Comparison of ENCODE assay signal across 9 cellular contexts in the genomic region with DNA sequence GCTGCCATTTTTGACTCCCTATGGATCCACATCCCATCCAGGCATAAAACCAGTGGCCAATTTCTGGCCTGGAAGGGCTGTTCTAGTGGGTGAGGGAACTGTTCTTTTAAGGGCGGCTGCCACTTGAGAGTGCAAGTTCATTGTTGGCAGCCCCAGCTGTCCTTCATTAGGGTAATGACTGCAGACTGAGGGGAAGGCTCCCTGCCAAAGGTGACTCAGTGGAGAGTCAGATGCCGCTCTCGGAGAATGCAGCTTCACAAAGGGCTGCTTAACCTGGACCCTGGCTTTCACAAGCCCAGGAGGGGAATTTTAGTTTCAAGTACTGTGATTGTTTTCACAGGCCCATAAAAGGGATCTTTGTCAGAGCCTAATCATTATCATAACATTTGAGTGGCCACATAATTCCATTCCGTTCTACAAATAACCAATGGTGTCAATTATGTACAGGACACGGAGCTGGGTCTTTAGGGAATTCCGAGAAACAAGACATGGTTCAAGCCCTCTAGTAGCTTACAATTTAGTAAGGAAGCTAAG.
A peak's percentile ranks its signal among the peaks of the same experiment; 100 is the strongest.
DNase-seq lines count a peak whose midpoint lies in the region; ATAC-seq and TF ChIP-seq lines count a peak whose summit lies in the region.
"Had no signal": no experiment of that assay in that cellular context is flagged by ENCODE, and none has a peak within 500 bp of the region (broad histone marks: within the 10 kb centered on the region; RNA-seq: fewer than 3 reads in every experiment).

No MANE protein-coding gene starts in this region.

- peak; percentile 93 for DNase-seq in AG08395 (ENCODE audit: low spot score)
- DNase-seq in NCI-H1105 (lab: John Stamatoyannopoulos, UW): peak; percentile 90
- DNase-seq in adrenal gland: peak; percentile 68 to 85 (median 81)
- DNase-seq in iris pigment epithelial cell (ENCODE audit: low read depth): peak; percentile 91
- DNase-seq in HuH-7.5 (ENCODE audit: low spot score): no peak
- no peak for DNase-seq in activated CD4-positive, alpha-beta T cell treated with anti-CD3 and anti-CD28 coated beads, Interleukin-2, amount 10 ng/mL, durations not matched to agents 7 days and 5 days
- no peak for DNase-seq in esophagus muscularis mucosa (ENCODE audit: extremely low spot score)
- DNase-seq: KG1 had no signal

- H3K27ac ChIP-seq in adrenal gland (no peak overlapping the region), esophagus muscularis mucosa (replicated peaks in 1 of 4) (no peak overlapping the region)

- WGBS in adrenal gland, 4 donors: 39 to 62% (median 50%) methylated on average over 6 of the region's 6 CpGs
- 55% methylated on average over 5 of the region's 6 CpGs for WGBS in esophagus muscularis mucosa

- H3K4me3 Mint-ChIP-seq in activated CD4-positive, alpha-beta T cell treated with anti-CD3 and anti-CD28 coated beads, Interleukin-2, amount 10 ng/mL, durations not matched to agents 7 days and 5 days: no peak overlapping the region

- H3K36me3 ChIP-seq in adrenal gland (replicated peaks in 1 of 2): no peaks in the 10 kb centered on the region
- no peaks in the 10 kb centered on the region for H3K36me3 ChIP-seq in esophagus muscularis mucosa

- no peak overlapping the region for H3K27ac Mint-ChIP-seq in activated CD4-positive, alpha-beta T cell treated with anti-CD3 and anti-CD28 coated beads, Interleukin-2, amount 10 ng/mL, durations not matched to agents 7 days and 5 days

- no peak for ATAC-seq in HG02973 (IDR thresholded peaks at IDR 0.05; ENCODE audit: unreplicated experiment)

- no peaks in the 10 kb centered on the region for H3K4me1 ChIP-seq in adrenal gland (replicated peaks in 1 of 2)
- H3K4me1 ChIP-seq in esophagus muscularis mucosa: peaks cover 0 to 3% (median 0%) of the 10 kb centered on the region in 4 donors

- H3K36me3 Mint-ChIP-seq in activated CD4-positive, alpha-beta T cell treated with anti-CD3 and anti-CD28 coated beads, Interleukin-2, amount 10 ng/mL, durations not matched to agents 7 days and 5 days (ENCODE audit: low read depth): no peaks in the 10 kb centered on the region

- TF ChIP-seq CTCF in adrenal gland (IDR thresholded peaks at IDR 0.05) (no peak), esophagus muscularis mucosa (IDR thresholded peaks at IDR 0.05) (no peak)

- TF ChIP-seq POLR2A in adrenal gland (IDR thresholded peaks at IDR 0.05) (no peak), esophagus muscularis mucosa (IDR thresholded peaks at IDR 0.05; ENCODE audit: low read depth) (no peak)

- H3K4me1 Mint-ChIP-seq in activated CD4-positive, alpha-beta T cell treated with anti-CD3 and anti-CD28 coated beads, Interleukin-2, amount 10 ng/mL, durations not matched to agents 7 days and 5 days: no peaks in the 10 kb centered on the region

- peaks cover 6% of the 10 kb centered on the region for H3K9me3 Mint-ChIP-seq in activated CD4-positive, alpha-beta T cell treated with anti-CD3 and anti-CD28 coated beads, Interleukin-2, amount 10 ng/mL, durations not matched to agents 7 days and 5 days

- H3K4me3 ChIP-seq in adrenal gland (no peak overlapping the region), esophagus muscularis mucosa (no peak overlapping the region)

- peaks cover 17% of the 10 kb centered on the region for H3K27me3 Mint-ChIP-seq in activated CD4-positive, alpha-beta T cell treated with anti-CD3 and anti-CD28 coated beads, Interleukin-2, amount 10 ng/mL, durations not matched to agents 7 days and 5 days

- POLR2A ChIA-PET in activated CD4-positive, alpha-beta T cell treated with anti-CD3 and anti-CD28 coated beads, Interleukin-2, amount 10 ng/mL, durations not matched to agents 7 days and 5 days (lab: Charles Lee): no interaction called here

- TF ChIP-seq EP300 in esophagus muscularis mucosa (IDR thresholded peaks at IDR 0.05): no peak

- H3K27me3 ChIP-seq in adrenal gland (no peaks in the 10 kb centered on the region), esophagus muscularis mucosa (peaks cover 0 to 8% (median 0%) of the 10 kb centered on the region in 4 donors)

- CTCF ChIA-PET in activated CD4-positive, alpha-beta T cell treated with anti-CD3 and anti-CD28 coated beads, Interleukin-2, amount 10 ng/mL, durations not matched to agents 7 days and 5 days (lab: Charles Lee): no interaction called here

- intact Hi-C loops in adrenal gland (cut with DNase I): no loop called here
- intact Hi-C loops in esophagus muscularis mucosa (cut with DNase I): no loop called here

- H3K9me3 ChIP-seq in adrenal gland (replicated peaks in 1 of 3) (no peaks in the 10 kb centered on the region), esophagus muscularis mucosa (peaks cover 0 to 11% (median 0%) of the 10 kb centered on the region in 4 donors)

Comparison
In these comparisons a context has a peak if more than half of its experiments do, and no peak if none do; other contexts are left out.
1. DNase-seq: peak in AG08395 (single experiment), NCI-H1105 (single experiment), adrenal gland (7 of 7) and iris pigment epithelial cell (single experiment); none in HuH-7.5 (single experiment), activated CD4-positive, alpha-beta T cell treated with anti-CD3 and anti-CD28 coated beads, Interleukin-2, amount 10 ng/mL, durations not matched to agents 7 days and 5 days (single experiment) and esophagus muscularis mucosa (single experiment).